ENCODE assay signal across 15 cellular contexts in genomic region chr13:26485786-26486185, GRCh38.
A peak's percentile ranks its signal among the peaks of the same experiment; 100 is the strongest.
DNase-seq lines count a peak whose midpoint lies in the region; TF ChIP-seq lines count a peak whose summit lies in the region.
"Had no signal": no experiment of that assay in that cellular context is flagged by ENCODE, and none has a peak within 500 bp of the region (broad histone marks: within the 10 kb centered on the region; RNA-seq: fewer than 3 reads in every experiment).

No MANE protein-coding gene starts in this region.

- H3K9me3 ChIP-seq in Loucy (ENCODE audit: insufficient read depth, low read depth, low read length) = no peaks in the 10 kb centered on the region
- no peaks in the 10 kb centered on the region for H3K9me3 ChIP-seq in suprapubic skin
- H3K9me3 ChIP-seq: upper lobe of right lung had no signal

- no peaks in the 10 kb centered on the region for H3K79me2 ChIP-seq in Loucy (ENCODE audit: insufficient read depth, low read length)

- H3K9me2 ChIP-seq in Loucy (replicated peaks; ENCODE audit: low read depth, low read length) = no peaks in the 10 kb centered on the region

- peak overlapping the region; percentile 54; the same call in 1 of the 2 replicates for H2AFZ ChIP-seq in Loucy (ENCODE audit: low read length)

- DNase-seq in choroid plexus epithelial cell (ENCODE audit: low read depth) (peak; percentile 59), medulla oblongata (ENCODE audit: extremely low spot score) (peak; percentile 35), suprapubic skin (ENCODE audit: low spot score in 2 of 2) (peak; percentile 73 to 79), OCI-M2 (lab: John Stamatoyannopoulos, UW; ENCODE audit: unreplicated experiment) (no peak), NCI-H774 (lab: John Stamatoyannopoulos, UW) (no peak), brain microvascular endothelial cell (no peak), hippocampal formation (lab: John Stamatoyannopoulos, UW) (no peak)
- DNase-seq: activated CD8-positive, alpha-beta T cell treated with anti-CD3 and anti-CD28 coated beads, Interleukin-2, amount 10 ng/mL, durations not matched to agents 7 days and 5 days; amniotic stem cell; NCI-H2081; NCI-H524; PC-3; upper lobe of right lung had no signal

- TF ChIP-seq EP300 in suprapubic skin (IDR thresholded peaks at IDR 0.05) = no peak

- H3K4me1 ChIP-seq in Loucy (ENCODE audit: insufficient read depth, low read length, poor library complexity, severe bottlenecking) = no peaks in the 10 kb centered on the region
- peaks cover 5% of the 10 kb centered on the region for H3K4me1 ChIP-seq in suprapubic skin
- H3K4me1 ChIP-seq: upper lobe of right lung had no signal

- H3K4me3 ChIP-seq in Loucy (ENCODE audit: low read length, poor library complexity, severe bottlenecking) (no peak overlapping the region), choroid plexus epithelial cell (ENCODE audit: low read depth, low read length) (no peak overlapping the region), suprapubic skin (no peak overlapping the region), brain microvascular endothelial cell (ENCODE audit: low read depth, low read length) (no peak overlapping the region)
- H3K4me3 ChIP-seq: upper lobe of right lung had no signal

- in situ Hi-C loops in brain microvascular endothelial cell (cut with HindIII; ENCODE audit: low pct_ligation_motif_present, low sequenced_read_pairs) = loop anchor here (25.0 kb wide), 1 partner anchor 298 kb away; no protein-coding TSS in a partner anchor

- H3F3A ChIP-seq in Loucy (ENCODE audit: low read depth) = no peaks in the 10 kb centered on the region

- H4K20me1 ChIP-seq in Loucy (ENCODE audit: insufficient read depth, low read length, poor library complexity, severe bottlenecking) = no peaks in the 10 kb centered on the region

- H3K36me3 ChIP-seq in Loucy (ENCODE audit: insufficient read depth, low read length) (no peaks in the 10 kb centered on the region), suprapubic skin (no peaks in the 10 kb centered on the region), brain microvascular endothelial cell (replicated peaks) (no peaks in the 10 kb centered on the region)
- H3K36me3 ChIP-seq: upper lobe of right lung had no signal

- H3K27ac ChIP-seq in suprapubic skin = peak overlapping the region; percentile 53
- no peak overlapping the region for H3K27ac ChIP-seq in brain microvascular endothelial cell
- H3K27ac ChIP-seq: C4-2B, upper lobe of right lung had no signal

- no peak overlapping the region for H3K4me2 ChIP-seq in Loucy (ENCODE audit: low read depth, low read length, poor library complexity, severe bottlenecking)

- no peaks in the 10 kb centered on the region for H3K27me3 ChIP-seq in Loucy (ENCODE audit: insufficient read depth, low read length, poor library complexity, severe bottlenecking)
- no peaks in the 10 kb centered on the region for H3K27me3 ChIP-seq in suprapubic skin
- no peaks in the 10 kb centered on the region for H3K27me3 ChIP-seq in brain microvascular endothelial cell (replicated peaks)
- H3K27me3 ChIP-seq: upper lobe of right lung had no signal

- H3K9ac ChIP-seq in Loucy (ENCODE audit: low read depth, low read length, poor library complexity, severe bottlenecking) = no peak overlapping the region

- 52% methylated on average over 9 of the region's 9 CpGs for WGBS in suprapubic skin

- TF ChIP-seq CTCF in Loucy (conservative IDR thresholded peaks at IDR 0.05; ENCODE audit: low read length) (no peak), choroid plexus epithelial cell (conservative IDR thresholded peaks at IDR 0.05; ENCODE audit: low read depth, low read length) (no peak), suprapubic skin (IDR thresholded peaks at IDR 0.05) (no peak), brain microvascular endothelial cell (IDR thresholded peaks at IDR 0.05; ENCODE audit: low read depth, low read length, missing control alignments) (no peak)

- no peak for TF ChIP-seq POLR2A in suprapubic skin (IDR thresholded peaks at IDR 0.05)

Comparison
In these comparisons a context has a peak if more than half of its experiments do, and no peak if none do; other contexts are left out.
1. DNase-seq: peak in choroid plexus epithelial cell (single experiment), medulla oblongata (single experiment) and suprapubic skin (2 of 2); none in OCI-M2 (single experiment), NCI-H774 (single experiment), brain microvascular endothelial cell (single experiment) and hippocampal formation (0 of 2).